ENCODE assay signal across 9 cellular contexts in the genomic region with DNA sequence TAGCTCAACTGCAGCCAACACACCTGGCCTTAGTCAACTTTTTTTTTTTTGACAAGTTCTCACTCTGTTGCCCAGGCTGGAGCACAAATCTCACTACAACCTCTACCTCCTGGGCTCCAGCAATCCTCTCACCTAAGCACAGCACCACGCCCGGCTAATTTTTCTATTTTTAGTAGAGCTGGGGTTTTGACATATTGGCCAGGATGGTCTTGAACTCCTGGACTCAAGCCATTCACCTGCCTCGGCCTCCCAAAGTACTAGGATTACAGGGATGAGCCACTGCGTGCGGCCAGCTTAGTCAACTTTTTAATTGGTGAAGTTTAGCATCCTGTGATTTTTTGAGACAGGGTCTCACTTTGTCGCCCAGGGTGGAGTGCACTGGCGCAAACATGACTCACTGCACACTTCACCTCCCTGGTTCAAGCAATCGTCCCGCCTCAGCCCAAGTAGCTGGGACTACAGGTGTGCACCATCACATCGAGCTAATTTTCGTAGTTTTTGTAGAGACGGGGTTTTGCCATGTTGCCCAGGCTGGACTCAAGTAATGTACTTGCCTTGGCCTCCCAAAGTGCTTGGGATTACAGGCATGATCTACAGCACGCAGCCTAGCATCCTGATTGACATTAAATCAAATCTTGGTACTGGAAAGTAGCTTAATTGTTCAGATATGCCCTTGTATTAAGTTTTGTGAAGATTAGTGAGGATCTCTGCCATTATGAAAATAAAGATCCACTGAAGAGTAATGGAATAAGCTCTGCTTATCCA. TPM values are rescaled to one million over a fixed set of nuclear protein-coding genes. Genes with fewer than 3 reads are reported as not detected.
A peak's percentile ranks its signal among the peaks of the same experiment; 100 is the strongest.
DNase-seq lines count a peak whose midpoint lies in the region; ATAC-seq, FAIRE-seq and TF ChIP-seq lines count a peak whose summit lies in the region.
"Had no signal": no experiment of that assay in that cellular context is flagged by ENCODE, and none has a peak within 500 bp of the region (broad histone marks: within the 10 kb centered on the region; RNA-seq: fewer than 3 reads in every experiment).

No MANE protein-coding gene starts in this region.

- DNase-seq in DMS53 (lab: John Stamatoyannopoulos, UW) = peak; percentile 67
- DNase-seq in GM12891 (ENCODE audit: insufficient read length, low spot score) = no peak
- no peak for DNase-seq in RWPE2 (ENCODE audit: low spot score)
- no peak for DNase-seq in foreskin keratinocyte
- DNase-seq in NCI-H345 (lab: John Stamatoyannopoulos, UW) = no peak
- no peak for DNase-seq in AG08396 (ENCODE audit: low spot score)
- no peak for DNase-seq in anterior cingulate cortex (lab: John Stamatoyannopoulos, UW)
- DNase-seq: central memory CD4-positive, alpha-beta T cell; NCI-H1436 treated with DMSO at 0.1 percent for 48 hours had no signal

- H3K27me3 ChIP-seq in RWPE2 (ENCODE audit: insufficient read depth, poor library complexity, severe bottlenecking) (no peaks in the 10 kb centered on the region), foreskin keratinocyte (no peaks in the 10 kb centered on the region)

- ATAC-seq in RWPE2 (ENCODE audit: low read depth) = peak; percentile 40
- ATAC-seq in foreskin keratinocyte = peak; percentile 23

- no peak overlapping the region for H3K4me3 ChIP-seq in RWPE2 (ENCODE audit: severe bottlenecking)

- H3K9me3 ChIP-seq in RWPE2 (ENCODE audit: severe bottlenecking) = no peaks in the 10 kb centered on the region

- peak; percentile 90 for TF ChIP-seq POLR2A in GM12891 (IDR thresholded peaks at IDR 0.05; ENCODE audit: low read depth, low read length)

- TF ChIP-seq CTCF in RWPE2 (IDR thresholded peaks at IDR 0.05; ENCODE audit: poor library complexity, severe bottlenecking) (no peak), foreskin keratinocyte (conservative IDR thresholded peaks at IDR 0.05) (no peak)

- H3K27ac ChIP-seq in RWPE2 (ENCODE audit: poor library complexity, severe bottlenecking) (no peak overlapping the region), foreskin keratinocyte (no peak overlapping the region)

- peaks cover 47% of the 10 kb centered on the region for H3K36me3 ChIP-seq in RWPE2 (ENCODE audit: low read depth)

- FAIRE-seq in GM12891 (lab: Jason Lieb, UNC) = peak; percentile 26

- H3K4me1 ChIP-seq in RWPE2 (ENCODE audit: insufficient read depth, poor library complexity, severe bottlenecking) (peaks cover 29% of the 10 kb centered on the region), foreskin keratinocyte (peaks cover 27% of the 10 kb centered on the region)

TF ChIP-seq in GM12891, 5 proteins besides CTCF, POLR2A, EP300 and RAD21:
- peak; percentile 69 for TF ChIP-seq POU2F2 (IDR thresholded peaks at IDR 0.05; ENCODE audit: low read depth, low read length)
- TF ChIP-seq PAX5 (IDR thresholded peaks at IDR 0.05; ENCODE audit: insufficient read depth, low read length, severe bottlenecking) = no peak
- TF ChIP-seq TAF1 (IDR thresholded peaks at IDR 0.05; ENCODE audit: low read depth, low read length) = no peak
- TF ChIP-seq POLR2AphosphoS5 (IDR thresholded peaks at IDR 0.05; ENCODE audit: low read depth, low read length) = peak; percentile 75
- TF ChIP-seq SPI1 (IDR thresholded peaks at IDR 0.05; ENCODE audit: low read depth, low read length) = no peak
TF ChIP-seq in GM12891: peak in this region for 2.

RNA-seq across cellular contexts. Expression of a gene that starts 8.3 kb away (rescaled TPM):
- polyA plus RNA-seq in GM12891 (2012; ENCODE audit: low read depth, missing spikeins) = 282 TPM
- total RNA-seq in foreskin keratinocyte = 259 and 311 TPM in 2 replicates
- 239 and 308 TPM in 2 replicates for polyA plus RNA-seq in foreskin keratinocyte

RNA-seq across cellular contexts. Expression of a gene that starts 8.4 kb away (rescaled TPM):
- polyA plus RNA-seq in GM12891 (2012; ENCODE audit: low read depth, missing spikeins) = 27.0 TPM
- total RNA-seq in foreskin keratinocyte = 53.8 and 60.8 TPM in 2 replicates
- 37.0 and 45.1 TPM in 2 replicates for polyA plus RNA-seq in foreskin keratinocyte

RNA-seq across cellular contexts. Expression of a gene that starts 48.2 kb away (rescaled TPM):
- polyA plus RNA-seq in GM12891 (2012; ENCODE audit: low read depth, missing spikeins) = 260 TPM
- 181 and 221 TPM in 2 replicates for total RNA-seq in foreskin keratinocyte
- 289 and 377 TPM in 2 replicates for polyA plus RNA-seq in foreskin keratinocyte
